In genomic region chr16:75043175-75043937, GRCh38 we compare ENCODE assay signal across 9 cellular contexts. TPM values are rescaled to one million over a fixed set of nuclear protein-coding genes. Genes with fewer than 3 reads are reported as not detected.
DNase-seq lines count a peak whose midpoint lies in the region; ATAC-seq and TF ChIP-seq lines count a peak whose summit lies in the region.
"Had no signal": no experiment of that assay in that cellular context is flagged by ENCODE, and none has a peak within 500 bp of the region (broad histone marks: within the 10 kb centered on the region; RNA-seq: fewer than 3 reads in every experiment).

No MANE protein-coding gene starts in this region.

- TF ChIP-seq CTCF in breast epithelium (IDR thresholded peaks at IDR 0.05): no peak
- TF ChIP-seq CTCF in MCF 10A (IDR thresholded peaks at IDR 0.05; ENCODE audit: unreplicated experiment): no peak
- no peak for TF ChIP-seq CTCF in tibial artery (IDR thresholded peaks at IDR 0.05)
- TF ChIP-seq CTCF in omental fat pad (IDR thresholded peaks at IDR 0.05): no peak

- H3K36me3 ChIP-seq in breast epithelium (no peaks in the 10 kb centered on the region), tibial artery (no peaks in the 10 kb centered on the region)

- intact Hi-C loops in breast epithelium (cut with DNase I; ENCODE audit: low total_unique reads): no loop called here
- intact Hi-C loops in MCF 10A (cut with micrococcal nuclease): no loop called here
- intact Hi-C loops in dendritic cell treated with granulocyte-macrophage colony-stimulating factor and Interleukin-4, amounts not matched to agents 40 ng/mL and 50 ng/mL, for 4 days (cut with micrococcal nuclease): no loop called here
- intact Hi-C loops in tibial artery (cut with DNase I; ENCODE audit: low total_unique reads): loop anchor here (10.0 kb wide), 1 partner anchor 61 kb away; no protein-coding TSS in a partner anchor
- intact Hi-C loops in left colon (cut with DNase I, micrococcal nuclease): no loop called here

- H3K27me3 Mint-ChIP-seq in MCF 10A (ENCODE audit: insufficient read depth, unreplicated experiment): no peaks in the 10 kb centered on the region
- no peaks in the 10 kb centered on the region for H3K27me3 Mint-ChIP-seq in dendritic cell treated with granulocyte-macrophage colony-stimulating factor and Interleukin-4, amounts not matched to agents 40 ng/mL and 50 ng/mL, for 4 days
- H3K27me3 Mint-ChIP-seq: activated naive CD8-positive, alpha-beta T cell treated with anti-CD3 and anti-CD28 coated beads, Interleukin-2, amount 10 ng/mL, durations not matched to agents 7 days and 5 days had no signal

- H3K27ac Mint-ChIP-seq in MCF 10A (ENCODE audit: low read depth, unreplicated experiment): no peak overlapping the region
- H3K27ac Mint-ChIP-seq in dendritic cell treated with granulocyte-macrophage colony-stimulating factor and Interleukin-4, amounts not matched to agents 40 ng/mL and 50 ng/mL, for 4 days: peak overlapping the region; percentile 52
- H3K27ac Mint-ChIP-seq: activated naive CD8-positive, alpha-beta T cell treated with anti-CD3 and anti-CD28 coated beads, Interleukin-2, amount 10 ng/mL, durations not matched to agents 7 days and 5 days had no signal

- CTCF ChIA-PET in MCF 10A (lab: Yijun Ruan, JAX): interaction anchor here (1.7 kb wide), 1 partner anchor 58 kb away, joined by 5 read pairs; the partner anchor contains the start of gene WDR59

- ATAC-seq in HG03354 (IDR thresholded peaks at IDR 0.05; ENCODE audit: poor library complexity, severe bottlenecking, unreplicated experiment) (peak; percentile 77), omental fat pad (ENCODE audit: low FRiP score) (no peak), left colon (no peak)

- H3K9me3 ChIP-seq in breast epithelium (peaks cover 3 to 7% of the 10 kb centered on the region in 2 donors), tibial artery (peaks cover 0 to 2% (median 0%) of the 10 kb centered on the region in 3 donors)

- no peak overlapping the region for H3K4me3 ChIP-seq in breast epithelium
- H3K4me3 ChIP-seq in tibial artery: no peak overlapping the region

- TF ChIP-seq POLR2A in breast epithelium (IDR thresholded peaks at IDR 0.05): no peak

- H3K27ac ChIP-seq in breast epithelium: peak overlapping the region; percentile 46 to 54
- H3K27ac ChIP-seq in tibial artery: peak overlapping the region; percentile 39 to 62

- BruUV-seq in MCF 10A (replicated peaks; lab: Mats Ljungman, UMichigan): no TSS peak

- no peaks in the 10 kb centered on the region for H3K9me3 Mint-ChIP-seq in MCF 10A (ENCODE audit: unreplicated experiment)
- no peaks in the 10 kb centered on the region for H3K9me3 Mint-ChIP-seq in dendritic cell treated with granulocyte-macrophage colony-stimulating factor and Interleukin-4, amounts not matched to agents 40 ng/mL and 50 ng/mL, for 4 days

- H3K36me3 Mint-ChIP-seq in MCF 10A (ENCODE audit: insufficient read depth, unreplicated experiment): no peaks in the 10 kb centered on the region
- no peaks in the 10 kb centered on the region for H3K36me3 Mint-ChIP-seq in dendritic cell treated with granulocyte-macrophage colony-stimulating factor and Interleukin-4, amounts not matched to agents 40 ng/mL and 50 ng/mL, for 4 days (ENCODE audit: low read depth)

- H3K4me1 ChIP-seq in breast epithelium: peaks cover 0 to 10% of the 10 kb centered on the region in 2 donors
- H3K4me1 ChIP-seq in tibial artery: peaks cover 0 to 44% (median 26%) of the 10 kb centered on the region in 4 donors

- H3K27me3 ChIP-seq in breast epithelium (no peaks in the 10 kb centered on the region), tibial artery (no peaks in the 10 kb centered on the region)

- no peak overlapping the region for H3K4me3 Mint-ChIP-seq in MCF 10A (ENCODE audit: unreplicated experiment)
- H3K4me3 Mint-ChIP-seq in dendritic cell treated with granulocyte-macrophage colony-stimulating factor and Interleukin-4, amounts not matched to agents 40 ng/mL and 50 ng/mL, for 4 days: no peak overlapping the region
- H3K4me3 Mint-ChIP-seq: activated naive CD8-positive, alpha-beta T cell treated with anti-CD3 and anti-CD28 coated beads, Interleukin-2, amount 10 ng/mL, durations not matched to agents 7 days and 5 days had no signal

- H3K4me1 Mint-ChIP-seq in MCF 10A (ENCODE audit: insufficient read depth, unreplicated experiment): peaks cover 11% of the 10 kb centered on the region
- H3K4me1 Mint-ChIP-seq in dendritic cell treated with granulocyte-macrophage colony-stimulating factor and Interleukin-4, amounts not matched to agents 40 ng/mL and 50 ng/mL, for 4 days (ENCODE audit: low read depth): peaks cover 26% of the 10 kb centered on the region

- POLR2A ChIA-PET in MCF 10A (lab: Yijun Ruan, JAX): interaction anchor here (0.6 to 0.8 kb wide), 2 partner anchors 32 to 206 kb away, joined by 3 to 4 read pairs; no protein-coding TSS in a partner anchor

- DNase-seq in breast epithelium (ENCODE audit: low spot score in 2 of 2): peak in 1 of 2 donors; percentile 7
- DNase-seq in MCF 10A (ENCODE audit: unreplicated experiment): no peak
- DNase-seq in tibial artery: no peak
- no peak for DNase-seq in omental fat pad (ENCODE audit: low spot score)
- DNase-seq in left colon: no peak
- DNase-seq in NK-92 (lab: John Stamatoyannopoulos, UW; ENCODE audit: unreplicated experiment): no peak
- DNase-seq: activated naive CD8-positive, alpha-beta T cell treated with anti-CD3 and anti-CD28 coated beads, Interleukin-2, amount 10 ng/mL, durations not matched to agents 7 days and 5 days had no signal

RNA-seq across cellular contexts. Expression of gene ZNRF1, which starts 44.5 kb away (rescaled TPM):
- total RNA-seq in breast epithelium (10 to 100 TPM; 12.8 to 27.5 (median 24.4) TPM), MCF 10A (2022) (8.3 and 10.5 TPM in 2 replicates), omental fat pad (10 to 100 TPM in 3 of 4 donors, 1 to 10 TPM in 1; 7.5 to 20.7 (median 15.1) TPM), left colon (10 to 100 TPM; 36.4 to 38.2 TPM)

RNA-seq across cellular contexts. Expression of gene WDR59, which starts 58.4 kb away (rescaled TPM):
- total RNA-seq in breast epithelium (10 to 100 TPM; 21.8 to 61.0 (median 43.6) TPM), MCF 10A (2022) (53.8 and 56.1 TPM in 2 replicates), omental fat pad (10 to 100 TPM; 16.3 to 30.6 (median 21.8) TPM), left colon (10 to 100 TPM; 50.9 to 58.1 TPM)
